In genomic region chr18:79975985-79976680, GRCh38 we compare ENCODE assay signal across 21 cellular contexts. TPM values are rescaled to one million over a fixed set of nuclear protein-coding genes. Genes with fewer than 3 reads are reported as not detected.
DNase-seq lines count a peak whose midpoint lies in the region; ATAC-seq and TF ChIP-seq lines count a peak whose summit lies in the region.
"Had no signal": no experiment of that assay in that cellular context is flagged by ENCODE, and none has a peak within 500 bp of the region (broad histone marks: within the 10 kb centered on the region; RNA-seq: fewer than 3 reads in every experiment).

No MANE protein-coding gene starts in this region.

- H3K27ac Mint-ChIP-seq in activated naive CD4-positive, alpha-beta T cell treated with anti-CD3 and anti-CD28 coated beads, Interleukin-2, amount 10 ng/mL, durations not matched to agents 7 days and 5 days: peak overlapping the region; percentile 42
- peak overlapping the region; percentile 31 to 73 for H3K27ac Mint-ChIP-seq in effector memory CD8-positive, alpha-beta T cell
- H3K27ac Mint-ChIP-seq: T-helper 2 cell treated with Interferon-gamma antibody and Interleukin-4, amounts not matched to agents 5 μg/mL and 100 μg/mL, for 36 hours had no signal

- no peaks in the 10 kb centered on the region for H3K9me3 ChIP-seq in transverse colon
- H3K9me3 ChIP-seq: adrenal gland; BLaER1 treated with 17β-estradiol and CSF1 and Interleukin-3, amounts not matched to agents 10 nM and 100 nM; breast epithelium; Peyer's patch; SK-N-SH had no signal

- H3K9me3 Mint-ChIP-seq in activated naive CD4-positive, alpha-beta T cell treated with anti-CD3 and anti-CD28 coated beads, Interleukin-2, amount 10 ng/mL, durations not matched to agents 7 days and 5 days: no peaks in the 10 kb centered on the region
- no peaks in the 10 kb centered on the region for H3K9me3 Mint-ChIP-seq in effector memory CD8-positive, alpha-beta T cell
- H3K9me3 Mint-ChIP-seq: T-helper 2 cell treated with Interferon-gamma antibody and Interleukin-4, amounts not matched to agents 5 μg/mL and 100 μg/mL, for 36 hours had no signal

- intact Hi-C loops in transverse colon (cut with DNase I; ENCODE audit: low total_unique reads): no loop called here

- H3K4me1 ChIP-seq in transverse colon: peaks cover 7 to 23% (median 11%) of the 10 kb centered on the region in 4 donors
- H3K4me1 ChIP-seq: breast epithelium had no signal

- no peak overlapping the region for H3K4me3 ChIP-seq in transverse colon
- H3K4me3 ChIP-seq: adrenal gland; BLaER1 treated with 17β-estradiol and CSF1 and Interleukin-3, amounts not matched to agents 10 nM and 100 nM; breast epithelium; Peyer's patch had no signal

- H3K27me3 Mint-ChIP-seq in activated naive CD4-positive, alpha-beta T cell treated with anti-CD3 and anti-CD28 coated beads, Interleukin-2, amount 10 ng/mL, durations not matched to agents 7 days and 5 days: no peaks in the 10 kb centered on the region
- H3K27me3 Mint-ChIP-seq in effector memory CD8-positive, alpha-beta T cell: no peaks in the 10 kb centered on the region

- no peak overlapping the region for H3K27ac ChIP-seq in transverse colon
- H3K27ac ChIP-seq: BLaER1 treated with 17β-estradiol and CSF1 and Interleukin-3, amounts not matched to agents 10 nM and 100 nM; breast epithelium; Peyer's patch had no signal

- DNase-seq in activated naive CD4-positive, alpha-beta T cell treated with anti-CD3 and anti-CD28 coated beads, Interleukin-2, amount 10 ng/mL, durations not matched to agents 7 days and 5 days: no peak
- DNase-seq in activated naive CD4-positive, alpha-beta T cell treated with Interleukin-2 at 50 U/mL for 16 hours: no peak
- DNase-seq in effector memory CD8-positive, alpha-beta T cell: no peak
- DNase-seq in left lobe of liver (ENCODE audit: low spot score) (peak; percentile 85), transverse colon (peak; percentile 27), NCI-H2029 treated with DMSO at 0.1 percent for 48 hours (lab: John Stamatoyannopoulos, UW) (no peak), AG08396 (ENCODE audit: low spot score) (no peak), T-helper 9 cell (no peak)
- DNase-seq: activated CD4-positive, CD25-positive, alpha-beta regulatory T cell; cortex of kidney; kidney; NCI-H1105; NCI-H2081 treated with DMSO at 0.1 percent for 48 hours; NK-92 treated with Interleukin-12 subunit alpha and Interleukin-12 subunit beta, amount 100 ng/mL, for 24 hours; Peyer's patch; SK-N-SH; stimulated activated CD4-positive, alpha-beta T cell treated with anti-CD3 and anti-CD28 coated beads, Interleukin-4, amount 100 ng/mL, for 4 hours had no signal

- H3K4me3 Mint-ChIP-seq in activated naive CD4-positive, alpha-beta T cell treated with anti-CD3 and anti-CD28 coated beads, Interleukin-2, amount 10 ng/mL, durations not matched to agents 7 days and 5 days: no peak overlapping the region
- H3K4me3 Mint-ChIP-seq in effector memory CD8-positive, alpha-beta T cell: no peak overlapping the region
- H3K4me3 Mint-ChIP-seq: T-helper 2 cell treated with Interferon-gamma antibody and Interleukin-4, amounts not matched to agents 5 μg/mL and 100 μg/mL, for 36 hours had no signal

- ATAC-seq in effector memory CD8-positive, alpha-beta T cell (replicated peaks): no peak
- ATAC-seq in left lobe of liver: peak; percentile 92

- H3K4me1 Mint-ChIP-seq in activated naive CD4-positive, alpha-beta T cell treated with anti-CD3 and anti-CD28 coated beads, Interleukin-2, amount 10 ng/mL, durations not matched to agents 7 days and 5 days: peaks cover 9% of the 10 kb centered on the region
- peaks cover 28 to 35% of the 10 kb centered on the region in 2 donors for H3K4me1 Mint-ChIP-seq in effector memory CD8-positive, alpha-beta T cell (ENCODE audit: low read depth in 2 of 2)

- H3K27me3 ChIP-seq in transverse colon: no peaks in the 10 kb centered on the region
- H3K27me3 ChIP-seq: adrenal gland; BLaER1 treated with 17β-estradiol and CSF1 and Interleukin-3, amounts not matched to agents 10 nM and 100 nM; breast epithelium; Peyer's patch had no signal

- no peak for TF ChIP-seq CTCF in transverse colon (IDR thresholded peaks at IDR 0.05)

- TF ChIP-seq EP300 in transverse colon (IDR thresholded peaks at IDR 0.05; ENCODE audit: low read depth): no peak

- H3K36me3 ChIP-seq in transverse colon: peaks cover 0 to 22% (median 0%) of the 10 kb centered on the region in 4 donors
- H3K36me3 ChIP-seq: breast epithelium had no signal

- WGBS in transverse colon (ENCODE audit: low coverage in 1 of 2), 2 donors: 71% methylated on average over 14 of the region's 14 CpGs; no CpG with 5 or more reads in 1 of the 2 donors

- peaks cover 42% of the 10 kb centered on the region for H3K36me3 Mint-ChIP-seq in activated naive CD4-positive, alpha-beta T cell treated with anti-CD3 and anti-CD28 coated beads, Interleukin-2, amount 10 ng/mL, durations not matched to agents 7 days and 5 days
- peaks cover 40% of the 10 kb centered on the region for H3K36me3 Mint-ChIP-seq in effector memory CD8-positive, alpha-beta T cell (ENCODE audit: insufficient read depth)

- in situ Hi-C loops in transverse colon (cut with MboI; ENCODE audit: low pct_ligation_motif_present in 1 of 4, low pct_unique_long_range_greater_than_20kb in 1 of 4, low sequenced_read_pairs in 3 of 4): no loop called here

- CTCF ChIA-PET in activated naive CD4-positive, alpha-beta T cell treated with anti-CD3 and anti-CD28 coated beads, Interleukin-2, amount 10 ng/mL, durations not matched to agents 7 days and 5 days (lab: Charles Lee): no interaction called here

- TF ChIP-seq POLR2A in transverse colon (IDR thresholded peaks at IDR 0.05): no peak

RNA-seq across cellular contexts. Expression of gene HSBP1L1, which starts 11.7 kb away (rescaled TPM):
- 20.2 TPM for total RNA-seq in left lobe of liver
- 100 to 1,000 TPM in 2 of 4 donors, 10 to 100 TPM in 2; 48.4 to 211 (median 109) TPM for total RNA-seq in transverse colon

RNA-seq across cellular contexts. Expression of gene TXNL4A, which starts 12.2 kb away (rescaled TPM):
- total RNA-seq in left lobe of liver (48.3 TPM), transverse colon (10 to 100 TPM in 3 of 4 donors, 1 to 10 TPM in 1; 4.1 to 36.8 (median 31.0) TPM)

RNA-seq across cellular contexts. Expression of gene SLC66A2, which starts 24.7 kb away (rescaled TPM):
- 140 TPM for total RNA-seq in left lobe of liver
- total RNA-seq in transverse colon: 100 to 1,000 TPM in 2 of 4 donors, 10 to 100 TPM in 2; 56.5 to 183 (median 92.9) TPM

RNA-seq across cellular contexts. Expression of gene RBFA, which starts 58.1 kb away (rescaled TPM):
- total RNA-seq in left lobe of liver (20.7 TPM), transverse colon (10 to 100 TPM in 3 of 4 donors, 1 to 10 TPM in 1; 5.6 to 35.1 (median 25.8) TPM)

Comparison
In these comparisons a context has a peak if more than half of its experiments do, and no peak if none do; other contexts are left out.
1. DNase-seq: peak in left lobe of liver (single experiment) and transverse colon (single experiment); none in activated naive CD4-positive, alpha-beta T cell treated with anti-CD3 and anti-CD28 coated beads, Interleukin-2, amount 10 ng/mL, durations not matched to agents 7 days and 5 days (single experiment), activated naive CD4-positive, alpha-beta T cell treated with Interleukin-2 at 50 U/mL for 16 hours (single experiment), effector memory CD8-positive, alpha-beta T cell (0 of 3), NCI-H2029 treated with DMSO at 0.1 percent for 48 hours (single experiment), AG08396 (single experiment) and T-helper 9 cell (single experiment).